ENCODE assay signal across 8 cellular contexts in genomic region chr14:20624495-20625070, GRCh38. TPM values are rescaled to one million over a fixed set of nuclear protein-coding genes. Genes with fewer than 3 reads are reported as not detected.
A peak's percentile ranks its signal among the peaks of the same experiment; 100 is the strongest.
DNase-seq lines count a peak whose midpoint lies in the region; ATAC-seq, FAIRE-seq and TF ChIP-seq lines count a peak whose summit lies in the region.

No MANE protein-coding gene starts in this region.

- no peaks in the 10 kb centered on the region for H3K36me3 ChIP-seq in CD4-positive, alpha-beta memory T cell (ENCODE audit: insufficient read depth, low read length)
- H3K36me3 ChIP-seq in body of pancreas (replicated peaks in 1 of 2; ENCODE audit: insufficient read depth in 1 of 2, low read depth in 2 of 2), result no peaks in the 10 kb centered on the region
- H3K36me3 ChIP-seq in iPS-20b (ENCODE audit: insufficient read depth, low read depth, low read length), result no peaks in the 10 kb centered on the region
- H3K36me3 ChIP-seq in small intestine (ENCODE audit: control insufficient read depth in 2 of 2, insufficient read depth in 2 of 2, low read length in 2 of 2), result no peaks in the 10 kb centered on the region

- peaks cover 31% of the 10 kb centered on the region for H3K4me1 ChIP-seq in CD4-positive, alpha-beta memory T cell (ENCODE audit: insufficient read depth, low read length)
- H3K4me1 ChIP-seq in body of pancreas (peaks cover 34% of the 10 kb centered on the region), iPS-20b (ENCODE audit: insufficient read depth, low read length) (peaks cover 13% of the 10 kb centered on the region; the same call in 1 of the 2 replicates), small intestine (ENCODE audit: control insufficient read depth in 2 of 2, insufficient read depth in 1 of 2, low read depth in 1 of 2, low read length in 1 of 2) (peaks cover 0 to 8% of the 10 kb centered on the region in 2 donors)

- WGBS in body of pancreas, 2 donors, result 16% methylated on average over 22 of the region's 22 CpGs
- WGBS in small intestine, 3 donors, result 5 to 8% (median 8%) methylated on average over 22 of the region's 22 CpGs

- DNase-seq in CD4-positive, alpha-beta memory T cell, result peak; percentile 40 to 76 (median 54)
- DNase-seq in HEK293T (ENCODE audit: extremely low spot score) (peak; percentile 48), SIG-M5 treated with dmso at 0.1 percent for 504 hours (lab: John Stamatoyannopoulos, UW; ENCODE audit: unreplicated experiment) (peak; percentile 87), body of pancreas (peak; percentile 42 to 64 (median 45)), small intestine (peak; percentile 96), T1000 (lab: John Stamatoyannopoulos, UW) (no peak), DMS153 (lab: John Stamatoyannopoulos, UW) (no peak)

- H3K4me3 Mint-ChIP-seq in CD4-positive, alpha-beta memory T cell, result peak overlapping the region; percentile 77 to 90 (median 86)

- H3K4me1 Mint-ChIP-seq in CD4-positive, alpha-beta memory T cell, result peaks cover 39 to 71% (median 57%) of the 10 kb centered on the region in 4 donors

- peak overlapping the region; percentile 49; the same call in 1 of the 2 replicates for H3K9ac ChIP-seq in iPS-20b (ENCODE audit: low read depth, low read length)

- H3K27ac ChIP-seq in CD4-positive, alpha-beta memory T cell (ENCODE audit: low read depth, low read length), result no peak overlapping the region
- H3K27ac ChIP-seq in body of pancreas (no peak overlapping the region), iPS-20b (ENCODE audit: low read length) (no peak overlapping the region), small intestine (ENCODE audit: low read depth in 1 of 2, low read length in 1 of 2) (peak overlapping the region; percentile 35 to 47)

- H3K9me3 ChIP-seq in CD4-positive, alpha-beta memory T cell (ENCODE audit: control insufficient read depth in 1 of 2, low read length in 2 of 2), result no peaks in the 10 kb centered on the region
- H3K9me3 ChIP-seq in body of pancreas (no peaks in the 10 kb centered on the region), iPS-20b (ENCODE audit: insufficient read depth, low read depth, low read length) (no peaks in the 10 kb centered on the region), small intestine (ENCODE audit: control insufficient read depth, low read depth) (no peaks in the 10 kb centered on the region)

- intact Hi-C loops in CD4-positive, alpha-beta memory T cell (cut with micrococcal nuclease), result loop anchor here (1.0 kb wide), 2 partner anchors 9 to 11 kb away; no protein-coding TSS in a partner anchor
- intact Hi-C loops in body of pancreas (cut with DNase I), result no loop called here

- POLR2A ChIA-PET in CD4-positive, alpha-beta memory T cell (lab: Charles Lee; ENCODE audit: partially characterized antibody), result interaction anchor here (2.2 kb wide), 1 partner anchor 59 kb away, joined by 7 read pairs; the partner anchor contains the start of gene RNASE4
- POLR2A ChIA-PET in HEK293T (lab: Yijun Ruan, JAX), result interaction anchor here (2.1 to 4.0 kb wide), 2 partner anchors 11 to 58 kb away, joined by 7 to 36 read pairs; partner anchors contain the start of gene RNASE4

- ATAC-seq in body of pancreas, result peak; percentile 41

- TF ChIP-seq CTCF in body of pancreas (IDR thresholded peaks at IDR 0.05), result no peak

- H3K36me3 Mint-ChIP-seq in CD4-positive, alpha-beta memory T cell, result peaks cover 0 to 10% of the 10 kb centered on the region in 2 donors

- H3K27me3 ChIP-seq in CD4-positive, alpha-beta memory T cell (ENCODE audit: insufficient read depth, low read length), result peaks cover 6% of the 10 kb centered on the region
- H3K27me3 ChIP-seq in body of pancreas, result no peaks in the 10 kb centered on the region
- H3K27me3 ChIP-seq in iPS-20b (ENCODE audit: insufficient read depth, low read length), result peaks cover 54% of the 10 kb centered on the region
- no peaks in the 10 kb centered on the region for H3K27me3 ChIP-seq in small intestine (ENCODE audit: control insufficient read depth in 2 of 2, insufficient read depth in 2 of 2, low read length in 2 of 2)

- peaks cover 0 to 10% (median 0%) of the 10 kb centered on the region in 8 donors for H3K9me3 Mint-ChIP-seq in CD4-positive, alpha-beta memory T cell

- CTCF ChIA-PET in CD4-positive, alpha-beta memory T cell (lab: Charles Lee; ENCODE audit: partially characterized antibody), result interaction anchor here (0.7 to 1.2 kb wide), 3 partner anchors 12 to 297 kb away, joined by 3 to 6 read pairs (median 3); no protein-coding TSS in a partner anchor
- CTCF ChIA-PET in HEK293T (lab: Yijun Ruan, JAX), result no interaction called here

- TF ChIP-seq POLR2A in body of pancreas (IDR thresholded peaks at IDR 0.05), result no peak

- H3K27ac Mint-ChIP-seq in CD4-positive, alpha-beta memory T cell, result peak overlapping the region; percentile 47 to 99 (median 86)

- peaks cover 16 to 36% of the 10 kb centered on the region in 2 donors for H3K27me3 Mint-ChIP-seq in CD4-positive, alpha-beta memory T cell

- H3K4me3 ChIP-seq in CD4-positive, alpha-beta memory T cell (ENCODE audit: low read length in 2 of 2), result peak overlapping the region in 1 of 2 donors; percentile 8
- H3K4me3 ChIP-seq in body of pancreas (no peak overlapping the region), iPS-20b (ENCODE audit: low read length) (peak overlapping the region; percentile 85), small intestine (ENCODE audit: low read depth in 1 of 2, low read length in 2 of 2) (peak overlapping the region in 1 of 2 donors; percentile 12)

- no peak for FAIRE-seq in small intestine (lab: Jason Lieb, UNC)

TF ChIP-seq in HEK293T, 16 proteins besides CTCF, POLR2A, EP300 and RAD21:
- TF ChIP-seq CTBP1 (IDR thresholded peaks at IDR 0.05; ENCODE audit: borderline replicate concordance) (peak; percentile 60), L3MBTL2 (conservative IDR thresholded peaks at IDR 0.05) (peak; percentile 58), SUZ12 (IDR thresholded peaks at IDR 0.05) (no peak)

RNA-seq across cellular contexts. Expression of gene OR6S1, which starts 16.9 kb away (rescaled TPM):
- not detected for total RNA-seq in CD4-positive, alpha-beta memory T cell
- not detected for polyA plus RNA-seq in CD4-positive, alpha-beta memory T cell
- total RNA-seq in body of pancreas, result not detected
- not detected for polyA plus RNA-seq in small intestine

RNA-seq across cellular contexts. Expression of gene RNASE12, which starts 33.4 kb away (rescaled TPM):
- total RNA-seq in CD4-positive, alpha-beta memory T cell, result not detected
- not detected for polyA plus RNA-seq in CD4-positive, alpha-beta memory T cell
- not detected for total RNA-seq in body of pancreas
- not detected for polyA plus RNA-seq in small intestine

RNA-seq across cellular contexts. Expression of gene RNASE11, which starts 36.8 kb away (rescaled TPM):
- total RNA-seq in CD4-positive, alpha-beta memory T cell, result not detected
- not detected for polyA plus RNA-seq in CD4-positive, alpha-beta memory T cell
- not detected for total RNA-seq in body of pancreas
- polyA plus RNA-seq in small intestine, result not detected

RNA-seq across cellular contexts. Expression of gene RNASE4, which starts 59.8 kb away (rescaled TPM):
- 1 to 10 TPM; 2.1 to 2.6 TPM for total RNA-seq in CD4-positive, alpha-beta memory T cell
- polyA plus RNA-seq in CD4-positive, alpha-beta memory T cell, result 1 to 10 TPM; 1.6 to 2.5 TPM
- 10 to 100 TPM; 41.8 to 47.5 TPM for total RNA-seq in body of pancreas
- 10 to 100 TPM in 2 of 3 donors, 1 to 10 TPM in 1; 8.1 to 44.2 (median 18.1) TPM for polyA plus RNA-seq in small intestine

Comparison
In these comparisons a context has a peak if more than half of its experiments do, and no peak if none do; other contexts are left out.
1. DNase-seq: peak in CD4-positive, alpha-beta memory T cell (5 of 5), HEK293T (single experiment), SIG-M5 treated with dmso at 0.1 percent for 504 hours (single experiment), body of pancreas (4 of 4) and small intestine (single experiment); none in T1000 (single experiment) and DMS153 (single experiment).
2. H3K27ac ChIP-seq: peak in small intestine (2 of 2); none in CD4-positive, alpha-beta memory T cell (single experiment), body of pancreas (0 of 4) and iPS-20b (single experiment).